8 cellular contexts compared by ENCODE assay signal in genomic region chr13:46797468-46798237, GRCh38. TPM values are rescaled to one million over a fixed set of nuclear protein-coding genes. Genes with fewer than 3 reads are reported as not detected.
A peak's percentile ranks its signal among the peaks of the same experiment; 100 is the strongest.
DNase-seq lines count a peak whose midpoint lies in the region; ATAC-seq lines count a peak whose summit lies in the region.

No MANE protein-coding gene starts in this region.

- H3K9me3 Mint-ChIP-seq in activated T-helper 17 cell treated with anti-CD3 and anti-CD28 coated beads, Interleukin-2, amount 50 U/mL, for 72 hours = no peaks in the 10 kb centered on the region

- H3K9ac ChIP-seq in iPS-15b (ENCODE audit: low read depth, low read length) = peak overlapping the region; percentile 92

- peak overlapping the region; percentile 97 for H3K27ac Mint-ChIP-seq in activated T-helper 17 cell treated with anti-CD3 and anti-CD28 coated beads, Interleukin-2, amount 50 U/mL, for 72 hours

- peaks cover 28% of the 10 kb centered on the region for H3K4me1 Mint-ChIP-seq in activated T-helper 17 cell treated with anti-CD3 and anti-CD28 coated beads, Interleukin-2, amount 50 U/mL, for 72 hours

- H3K4me1 ChIP-seq in iPS-15b (ENCODE audit: control insufficient read depth, insufficient read depth, low read length) = peaks cover 12% of the 10 kb centered on the region

- H3K36me3 Mint-ChIP-seq in activated T-helper 17 cell treated with anti-CD3 and anti-CD28 coated beads, Interleukin-2, amount 50 U/mL, for 72 hours (ENCODE audit: low read depth) = peaks cover 21% of the 10 kb centered on the region

- peak; percentile 50 for DNase-seq in SKM-1 treated with dmso at 0.1 percent for 144 hours (lab: John Stamatoyannopoulos, UW; ENCODE audit: unreplicated experiment)
- DNase-seq in SKM-1 (lab: John Stamatoyannopoulos, UW; ENCODE audit: unreplicated experiment) = no peak
- peak; percentile 29 for DNase-seq in stimulated activated CD8-positive, alpha-beta memory T cell treated with anti-CD3 and anti-CD28 coated beads, Interleukin-4, amount 100 ng/mL, for 48 hours
- no peak for DNase-seq in NCI-H1436 treated with DMSO at 0.1 percent for 48 hours (lab: John Stamatoyannopoulos, UW)
- no peak for DNase-seq in epidermal melanocyte (ENCODE audit: insufficient read length, low spot score)

- H3K27me3 Mint-ChIP-seq in activated T-helper 17 cell treated with anti-CD3 and anti-CD28 coated beads, Interleukin-2, amount 50 U/mL, for 72 hours = no peaks in the 10 kb centered on the region

- H3K36me3 ChIP-seq in iPS-15b (ENCODE audit: control insufficient read depth, insufficient read depth, low read length) = no peaks in the 10 kb centered on the region

- no peak for ATAC-seq in activated T-helper 17 cell treated with anti-CD3 and anti-CD28 coated beads, Interleukin-2, amount 50 U/mL, for 72 hours (replicated peaks)
- no peak for ATAC-seq in GM21576 (IDR thresholded peaks at IDR 0.05; ENCODE audit: unreplicated experiment)

- H3K9me3 ChIP-seq in iPS-15b (ENCODE audit: control insufficient read depth, insufficient read depth, low read length) = no peaks in the 10 kb centered on the region

- H3K27me3 ChIP-seq in iPS-15b (ENCODE audit: control insufficient read depth, insufficient read depth, low read length) = no peaks in the 10 kb centered on the region

- peak overlapping the region; percentile 94 for H3K4me3 Mint-ChIP-seq in activated T-helper 17 cell treated with anti-CD3 and anti-CD28 coated beads, Interleukin-2, amount 50 U/mL, for 72 hours

- H3K4me3 ChIP-seq in iPS-15b (ENCODE audit: low read depth, low read length) = peak overlapping the region; percentile 90

RNA-seq across cellular contexts. Expression of gene ESD, which starts 0.7 kb away (rescaled TPM):
- total RNA-seq in activated T-helper 17 cell treated with anti-CD3 and anti-CD28 coated beads, Interleukin-2, amount 50 U/mL, for 72 hours = 10 to 100 TPM; 79.2 to 91.4 TPM

Comparison
In these comparisons a context has a peak if more than half of its experiments do, and no peak if none do; other contexts are left out.
1. DNase-seq: peak in SKM-1 treated with dmso at 0.1 percent for 144 hours (single experiment) and stimulated activated CD8-positive, alpha-beta memory T cell treated with anti-CD3 and anti-CD28 coated beads, Interleukin-4, amount 100 ng/mL, for 48 hours (single experiment); none in SKM-1 (single experiment), NCI-H1436 treated with DMSO at 0.1 percent for 48 hours (single experiment) and epidermal melanocyte (single experiment).